ENCODE assay signal across 8 cellular contexts in the genomic region with DNA sequence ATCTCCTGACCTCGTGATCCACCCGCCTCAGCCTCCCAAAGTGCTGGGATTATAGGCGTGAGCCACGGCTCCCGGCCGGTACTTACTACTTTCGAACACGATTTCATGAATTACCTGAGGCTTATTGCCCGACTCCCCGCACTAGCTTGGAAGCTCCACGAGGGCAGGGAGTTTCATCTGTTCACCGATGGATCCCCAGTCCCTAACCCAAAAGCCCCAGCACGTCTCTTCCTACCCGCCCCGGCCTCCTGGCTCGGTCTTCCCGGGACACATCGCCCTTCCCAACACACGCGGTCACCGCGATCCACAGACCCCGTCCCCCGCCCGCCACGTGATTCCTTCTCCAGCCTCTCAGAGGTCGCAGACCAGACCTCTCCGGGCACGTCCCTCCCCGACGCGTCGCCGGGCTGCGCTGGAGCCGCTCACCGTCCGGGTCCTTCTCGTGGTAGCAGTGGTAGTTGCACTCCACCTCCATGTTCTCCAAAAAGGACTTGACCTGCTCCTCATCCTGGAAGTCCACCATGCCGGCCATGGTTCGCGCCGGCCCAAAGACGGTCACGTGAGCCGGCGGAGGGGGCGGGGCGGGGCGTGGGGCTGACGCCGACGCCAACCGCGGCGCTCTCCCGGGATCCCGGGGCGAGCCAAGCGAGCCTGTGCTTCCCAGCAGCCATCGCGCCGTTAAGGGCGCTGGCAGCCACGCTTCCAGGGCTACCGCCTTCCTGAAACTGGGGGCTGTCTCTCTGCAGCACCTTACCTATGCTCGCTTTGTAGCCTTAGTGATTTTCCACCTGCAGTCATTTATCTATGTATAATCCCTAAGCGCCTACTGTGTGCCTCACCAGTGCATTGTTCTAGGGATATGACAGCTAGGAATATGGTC. TPM values are rescaled to one million over a fixed set of nuclear protein-coding genes. Genes with fewer than 3 reads are reported as not detected.
DNase-seq lines count a peak whose midpoint lies in the region; ATAC-seq and TF ChIP-seq lines count a peak whose summit lies in the region.

COA7 (minus strand) TSS at position 553 of the 880 bp plus-strand sequence; CDS start at position 532, 21 bp downstream.

- H3K4me3 ChIP-seq in WERI-Rb-1 (ENCODE audit: low read depth, low read length) = peak within 1 kb of the TSS; percentile 62
- peak within 1 kb of the TSS; percentile 65 to 86 (median 66) for H3K4me3 ChIP-seq in mammary epithelial cell (replicated peaks in 1 of 3; ENCODE audit: insufficient read depth in 1 of 3, low read depth in 2 of 3, low read length in 3 of 3)
- peak within 1 kb of the TSS; percentile 88 for H3K4me3 ChIP-seq in iPS-20b (ENCODE audit: low read length)
- peak within 1 kb of the TSS; percentile 89 to 97 (median 92) for H3K4me3 ChIP-seq in skeletal muscle tissue (ENCODE audit: low read length in 3 of 3)

- H3K9me3 ChIP-seq in WERI-Rb-1 (ENCODE audit: severe bottlenecking) (no peaks in the 10 kb centered on the region), mammary epithelial cell (replicated peaks; ENCODE audit: insufficient read depth, low read length) (no peaks in the 10 kb centered on the region), iPS-20b (ENCODE audit: insufficient read depth, low read depth, low read length) (no peaks in the 10 kb centered on the region), skeletal muscle tissue (ENCODE audit: control insufficient read depth in 3 of 3, low read length in 3 of 3) (no peaks in the 10 kb centered on the region)

- no peaks in the 10 kb centered on the region for H4K20me1 ChIP-seq in mammary epithelial cell (ENCODE audit: insufficient read depth, low read length)

- intact Hi-C loops in mammary epithelial cell (cut with micrococcal nuclease) = no loop called here

- H3K27me3 ChIP-seq in WERI-Rb-1 (ENCODE audit: insufficient read depth, low read depth, severe bottlenecking) (no peaks in the 10 kb centered on the region), mammary epithelial cell (ENCODE audit: insufficient read depth, low read length) (no peaks in the 10 kb centered on the region), iPS-20b (ENCODE audit: insufficient read depth, low read length) (no peaks in the 10 kb centered on the region), skeletal muscle tissue (ENCODE audit: control insufficient read depth in 3 of 3, insufficient read depth in 3 of 3, low read length in 3 of 3) (no peaks in the 10 kb centered on the region)

- 7% methylated on average over 36 of the region's 68 CpGs for WGBS in mammary epithelial cell (ENCODE audit: low coverage, missing lambda C conversion rate)

- CTCF ChIA-PET in mammary epithelial cell (lab: Charles Lee; ENCODE audit: low non-redundant PET) = interaction anchor here (0.6 kb wide), 1 partner anchor 73 kb away, joined by 3 read pairs; no protein-coding TSS in a partner anchor

- H3K4me1 ChIP-seq in mammary epithelial cell (ENCODE audit: insufficient read depth, low read length) (peaks cover 10% of the 10 kb centered on the region), iPS-20b (ENCODE audit: insufficient read depth, low read length) (0 out of 2 replicates have a peak, but pooled peaks cover 4% of the 10 kb centered on the region), skeletal muscle tissue (ENCODE audit: control insufficient read depth in 3 of 3, insufficient read depth in 3 of 3, low read length in 3 of 3) (peaks cover 12 to 14% (median 13%) of the 10 kb centered on the region in 3 donors)

- ATAC-seq in HG03025 (IDR thresholded peaks at IDR 0.05; ENCODE audit: low FRiP score, unreplicated experiment) = peak; percentile 50
- ATAC-seq in HG02938 (IDR thresholded peaks at IDR 0.05; ENCODE audit: unreplicated experiment) = no peak

- H3K4me2 ChIP-seq in mammary epithelial cell (ENCODE audit: insufficient read depth, low read depth, low read length) = peak within 1 kb of the TSS; percentile 78

- dilution Hi-C loops in mammary epithelial cell (cut with HindIII; ENCODE audit: low sequenced_read_pairs) = no loop called here

- in situ Hi-C loops in GM13977 (cut with MboI; ENCODE audit: low pct_unique_long_range_greater_than_20kb, low sequenced_read_pairs, unreplicated experiment) (loop anchor here (25.0 kb wide), 1 partner anchor 561 kb away; the partner anchor contains the start of gene ZFYVE9), mammary epithelial cell (cut with MboI; ENCODE audit: low sequenced_read_pairs in 2 of 2) (loop anchor here in 1 of 2 donors (25.0 kb wide), 1 partner anchor 286 kb away; the partner anchor contains the start of genes ORC1 and PRPF38A)

- H2AFZ ChIP-seq in mammary epithelial cell (ENCODE audit: low read depth, low read length) = peak within 1 kb of the TSS; percentile 99

- TF ChIP-seq CTCF in GM13977 (IDR thresholded peaks at IDR 0.05; ENCODE audit: extremely low read depth, insufficient read depth, missing control alignments) (no peak), WERI-Rb-1 (IDR thresholded peaks at IDR 0.05; ENCODE audit: low read depth, low read length) (no peak), mammary epithelial cell (conservative IDR thresholded peaks at IDR 0.05 in 1 of 2, IDR thresholded peaks at IDR 0.05 in 1 of 2; ENCODE audit: extremely low read depth in 1 of 2, insufficient read depth in 1 of 2, low read depth in 1 of 2, low read length in 2 of 2) (no peak)

- DNase-seq in GM13977 (ENCODE audit: low spot score) (peak; percentile 77), NCI-H2171 treated with DMSO at 0.1 percent for 48 hours (lab: John Stamatoyannopoulos, UW) (peak; percentile 83), WERI-Rb-1 (peak; percentile 85), mammary epithelial cell (peak; percentile 81)

- H3K9ac ChIP-seq in mammary epithelial cell (ENCODE audit: insufficient read depth, low read length) = peak within 1 kb of the TSS; percentile 73
- H3K9ac ChIP-seq in iPS-20b (ENCODE audit: low read depth, low read length) = peak within 1 kb of the TSS; percentile 96
- H3K9ac ChIP-seq in skeletal muscle tissue (ENCODE audit: low read depth in 1 of 3, low read length in 3 of 3) = peak within 1 kb of the TSS; percentile 76 to 94 (median 85)

- no TSS peak for BruUV-seq in mammary epithelial cell (replicated peaks; lab: Mats Ljungman, UMichigan)

- peak within 1 kb of the TSS; percentile 77 for H3K27ac ChIP-seq in WERI-Rb-1
- H3K27ac ChIP-seq in mammary epithelial cell (ENCODE audit: insufficient read depth, low read depth, low read length) = peak within 1 kb of the TSS; percentile 64
- no peak within 1 kb of the TSS for H3K27ac ChIP-seq in iPS-20b (ENCODE audit: low read length)
- H3K27ac ChIP-seq in skeletal muscle tissue (ENCODE audit: low read depth, low read length) = peak within 1 kb of the TSS; percentile 79

- peaks cover 15% of the 10 kb centered on the region for H3K36me3 ChIP-seq in WERI-Rb-1
- H3K36me3 ChIP-seq in mammary epithelial cell (ENCODE audit: insufficient read depth, low read length) = peaks cover 2% of the 10 kb centered on the region
- H3K36me3 ChIP-seq in iPS-20b (ENCODE audit: insufficient read depth, low read depth, low read length) = peaks cover 2% of the 10 kb centered on the region; the same call in 1 of the 2 replicates
- H3K36me3 ChIP-seq in skeletal muscle tissue (ENCODE audit: control insufficient read depth in 3 of 3, insufficient read depth in 3 of 3, low read length in 3 of 3) = peaks cover 0 to 2% (median 0%) of the 10 kb centered on the region in 3 donors

- peaks cover 46% of the 10 kb centered on the region for H3K79me2 ChIP-seq in mammary epithelial cell (ENCODE audit: insufficient read depth, low read length)

RNA-seq across cellular contexts. Expression of gene COA7, which starts in this region (rescaled TPM):
- total RNA-seq in mammary epithelial cell (10 to 100 TPM; 13.8 to 33.0 TPM), skeletal muscle tissue (12.0 TPM)
- polyA plus RNA-seq in mammary epithelial cell = 21.6 TPM
- polyA minus RNA-seq in mammary epithelial cell = 32.1 TPM
